In genomic region chr1:83747853-83748482, GRCh38 we compare ENCODE assay signal across 20 cellular contexts.
DNase-seq lines count a peak whose midpoint lies in the region; FAIRE-seq and TF ChIP-seq lines count a peak whose summit lies in the region.
"Had no signal": no experiment of that assay in that cellular context is flagged by ENCODE, and none has a peak within 500 bp of the region (broad histone marks: within the 10 kb centered on the region; RNA-seq: fewer than 3 reads in every experiment).

No MANE protein-coding gene starts in this region.

- no peak for FAIRE-seq in astrocyte (lab: Jason Lieb, UNC)
- FAIRE-seq: GM12892, H54 had no signal

- intact Hi-C loops in A673 (cut with micrococcal nuclease; ENCODE audit: unreplicated experiment) = no loop called here

- peak overlapping the region; percentile 28 for H3K27ac ChIP-seq in OCI-LY1 (ENCODE audit: low read depth, low read length, poor library complexity, severe bottlenecking)
- H3K27ac ChIP-seq in astrocyte (ENCODE audit: low read depth, low read length) = no peak overlapping the region
- no peak overlapping the region for H3K27ac ChIP-seq in mesendoderm (ENCODE audit: low read depth, low read length)
- no peak overlapping the region for H3K27ac ChIP-seq in A673 (ENCODE audit: low read depth, low read length, poor library complexity, severe bottlenecking)
- H3K27ac ChIP-seq: RWPE1 had no signal

- peaks cover 2% of the 10 kb centered on the region for H3K36me3 Mint-ChIP-seq in astrocyte (ENCODE audit: low read depth, unreplicated experiment)
- H3K36me3 Mint-ChIP-seq: CD8-positive, alpha-beta T cell had no signal

- H3K27me3 Mint-ChIP-seq in astrocyte (ENCODE audit: low read depth, unreplicated experiment) = no peaks in the 10 kb centered on the region
- H3K27me3 Mint-ChIP-seq: IgD-negative memory B cell had no signal

- no peaks in the 10 kb centered on the region for H3K79me1 ChIP-seq in mesendoderm (ENCODE audit: low read length)

- H3K9ac ChIP-seq in OCI-LY1 (ENCODE audit: low read length) (no peak overlapping the region), astrocyte (ENCODE audit: low read length) (no peak overlapping the region), mesendoderm (ENCODE audit: low read length) (no peak overlapping the region)

- WGBS in mesendoderm (ENCODE audit: extremely low coverage, insufficient coverage, low lambda C conversion rate) = no CpG with 5 or more reads among the region's 4 CpGs

- H3K18ac ChIP-seq in mesendoderm (ENCODE audit: low read length) = no peak overlapping the region

- H3K9me3 Mint-ChIP-seq in astrocyte (ENCODE audit: unreplicated experiment) = peaks cover 9% of the 10 kb centered on the region
- H3K9me3 Mint-ChIP-seq: CD8-positive, alpha-beta T cell had no signal

- no peak for DNase-seq in astrocyte (ENCODE audit: low read depth)
- peak; percentile 19 for DNase-seq in mesendoderm
- peak; percentile 38 for DNase-seq in retina
- no peak for DNase-seq in H4 (ENCODE audit: low spot score)
- DNase-seq in MG63 = no peak
- DNase-seq in activated CD4-positive, alpha-beta T cell treated with anti-CD3 and anti-CD28 coated beads for 4 hours = no peak
- DNase-seq in A673 (ENCODE audit: low spot score) = no peak
- DNase-seq: BE2C; CD8-positive, alpha-beta T cell; NCI-H1417 treated with DMSO at 0.1 percent for 48 hours; NCI-H1930; NCI-H2171; NCI-H446 treated with DMSO at 0.1 percent for 48 hours; NCI-H748 treated with DMSO at 0.1 percent for 48 hours; PC-3 had no signal

- H3K4me3 Mint-ChIP-seq in astrocyte (ENCODE audit: unreplicated experiment) = no peak overlapping the region
- H3K4me3 Mint-ChIP-seq: CD8-positive, alpha-beta T cell had no signal

- H3K36me3 ChIP-seq in OCI-LY1 (ENCODE audit: insufficient read depth, low read length) = no peaks in the 10 kb centered on the region
- H3K36me3 ChIP-seq in astrocyte (ENCODE audit: insufficient read depth, low read length) = no peaks in the 10 kb centered on the region
- H3K36me3 ChIP-seq in mesendoderm (ENCODE audit: control insufficient read depth, insufficient read depth, low read length) = no peaks in the 10 kb centered on the region
- no peaks in the 10 kb centered on the region for H3K36me3 ChIP-seq in MG63
- H3K36me3 ChIP-seq in A673 (ENCODE audit: insufficient read depth, low read length, poor library complexity, severe bottlenecking) = no peaks in the 10 kb centered on the region
- H3K36me3 ChIP-seq: BE2C had no signal

- CTCF ChIA-PET in A673 (lab: Charles Lee) = no interaction called here

- H3K27me3 ChIP-seq in OCI-LY1 (ENCODE audit: insufficient read depth, low read length) (no peaks in the 10 kb centered on the region), astrocyte (ENCODE audit: insufficient read depth, low read length) (no peaks in the 10 kb centered on the region), mesendoderm (ENCODE audit: insufficient read depth, low read length, poor library complexity) (no peaks in the 10 kb centered on the region), MG63 (no peaks in the 10 kb centered on the region; the same call in 1 of the 2 replicates), A673 (replicated peaks; ENCODE audit: insufficient read depth, low read depth, low read length, poor library complexity) (peaks cover 14% of the 10 kb centered on the region)
- H3K27me3 ChIP-seq: BE2C had no signal

- H3K4me3 ChIP-seq in OCI-LY1 (ENCODE audit: low read depth, low read length, poor library complexity, severe bottlenecking) = no peak overlapping the region
- H3K4me3 ChIP-seq in astrocyte (ENCODE audit: insufficient read depth, low read depth, low read length) = no peak overlapping the region
- no peak overlapping the region for H3K4me3 ChIP-seq in mesendoderm (ENCODE audit: low read length)
- no peak overlapping the region for H3K4me3 ChIP-seq in MG63
- H3K4me3 ChIP-seq in A673 (ENCODE audit: low read depth, low read length, poor library complexity, severe bottlenecking) = no peak overlapping the region

- H3K23ac ChIP-seq in mesendoderm (ENCODE audit: low read length) = no peak overlapping the region

- no peak overlapping the region for H2AK5ac ChIP-seq in mesendoderm (ENCODE audit: low read length)

- no peaks in the 10 kb centered on the region for H3K79me2 ChIP-seq in OCI-LY1 (ENCODE audit: insufficient read depth, low read length)
- H3K79me2 ChIP-seq in astrocyte (ENCODE audit: insufficient read depth, low read length) = no peaks in the 10 kb centered on the region
- no peaks in the 10 kb centered on the region for H3K79me2 ChIP-seq in mesendoderm (ENCODE audit: control insufficient read depth, insufficient read depth, low read length)

- H3K4me1 ChIP-seq in OCI-LY1 (ENCODE audit: insufficient read depth, low read length, severe bottlenecking) = peaks cover 53% of the 10 kb centered on the region
- no peaks in the 10 kb centered on the region for H3K4me1 ChIP-seq in astrocyte (ENCODE audit: insufficient read depth, low read length)
- H3K4me1 ChIP-seq in mesendoderm (ENCODE audit: control insufficient read depth, low read depth, low read length) = no peaks in the 10 kb centered on the region
- no peaks in the 10 kb centered on the region for H3K4me1 ChIP-seq in A673 (ENCODE audit: insufficient read depth, low read length, poor library complexity, severe bottlenecking)

- no peak overlapping the region for H3K4me2 ChIP-seq in OCI-LY1 (ENCODE audit: low read length)
- H3K4me2 ChIP-seq in astrocyte (ENCODE audit: low read length) = no peak overlapping the region
- no peak overlapping the region for H3K4me2 ChIP-seq in mesendoderm (ENCODE audit: low read length)

- H3K27ac Mint-ChIP-seq in astrocyte (ENCODE audit: unreplicated experiment) = peak overlapping the region; percentile 64
- H3K27ac Mint-ChIP-seq: CD8-positive, alpha-beta T cell; IgD-negative memory B cell had no signal

- H2BK15ac ChIP-seq in mesendoderm (replicated peaks; ENCODE audit: low read depth) = no peak overlapping the region

- POLR2A ChIA-PET in A673 (lab: Charles Lee; ENCODE audit: low non-redundant PET) = no interaction called here

- no peaks in the 10 kb centered on the region for H3K9me2 ChIP-seq in OCI-LY1 (ENCODE audit: low read depth, low read length)

- H4K5ac ChIP-seq in mesendoderm (ENCODE audit: low read length) = no peak overlapping the region

- H3K9me3 ChIP-seq in OCI-LY1 (ENCODE audit: low read length) = no peaks in the 10 kb centered on the region
- no peaks in the 10 kb centered on the region for H3K9me3 ChIP-seq in astrocyte (ENCODE audit: insufficient read depth, low read depth, low read length)
- no peaks in the 10 kb centered on the region for H3K9me3 ChIP-seq in MG63
- H3K9me3 ChIP-seq in A673 (ENCODE audit: low read depth, low read length, poor library complexity, severe bottlenecking) = no peaks in the 10 kb centered on the region
- H3K9me3 ChIP-seq: BE2C had no signal

- H3K56ac ChIP-seq in mesendoderm (ENCODE audit: low read length) = no peak overlapping the region

- H3K4me1 Mint-ChIP-seq in astrocyte (ENCODE audit: low read depth, unreplicated experiment) = peaks cover 37% of the 10 kb centered on the region

- H2AFZ ChIP-seq in OCI-LY1 (ENCODE audit: low read length) = 0 out of 2 replicates have a peak overlapping the region, but pooled peaks have one; percentile 10
- no peak overlapping the region for H2AFZ ChIP-seq in astrocyte (ENCODE audit: low read depth, low read length)

- H4K8ac ChIP-seq in mesendoderm (ENCODE audit: low read depth, low read length) = no peak overlapping the region

- no peaks in the 10 kb centered on the region for H4K20me1 ChIP-seq in OCI-LY1 (ENCODE audit: insufficient read depth, low read length)
- no peaks in the 10 kb centered on the region for H4K20me1 ChIP-seq in astrocyte (ENCODE audit: insufficient read depth, low read length)

- H2BK120ac ChIP-seq in mesendoderm (ENCODE audit: low read depth, low read length) = no peak overlapping the region

- H3K4ac ChIP-seq in mesendoderm (ENCODE audit: low read depth, low read length) = no peak overlapping the region

- no peaks in the 10 kb centered on the region for H3F3A ChIP-seq in OCI-LY1 (ENCODE audit: insufficient read depth, low read length)

- H2BK5ac ChIP-seq in mesendoderm (ENCODE audit: low read length) = no peak overlapping the region

- no peak for TF ChIP-seq CTCF in OCI-LY1 (IDR thresholded peaks at IDR 0.05; ENCODE audit: low read length)
- no peak for TF ChIP-seq CTCF in astrocyte (IDR thresholded peaks at IDR 0.05; ENCODE audit: insufficient read depth, low read depth, low read length)
- no peak for TF ChIP-seq CTCF in A673 (conservative IDR thresholded peaks at IDR 0.05; ENCODE audit: low read depth, low read length)

- no TSS peak for BruUV-seq in A673 (replicated peaks; lab: Mats Ljungman, UMichigan)

Comparison
In these comparisons a context has a peak if more than half of its experiments do, and no peak if none do; other contexts are left out.
1. DNase-seq: peak in mesendoderm (single experiment) and retina (single experiment); none in astrocyte (single experiment), H4 (single experiment), MG63 (single experiment), activated CD4-positive, alpha-beta T cell treated with anti-CD3 and anti-CD28 coated beads for 4 hours (0 of 2) and A673 (single experiment).